13 cellular contexts compared by ENCODE assay signal in genomic region chr20:8678098-8678776, GRCh38.
"Had no signal": no experiment of that assay in that cellular context is flagged by ENCODE, and none has a peak within 500 bp of the region (broad histone marks: within the 10 kb centered on the region; RNA-seq: fewer than 3 reads in every experiment).

No MANE protein-coding gene starts in this region.

- ATAC-seq: lower lobe of right lung; right lobe of liver; stimulated activated naive CD8-positive, alpha-beta T cell treated with anti-CD3 and anti-CD28 coated beads, Interleukin-15, amount 100 ng/mL, for 72 hours had no signal

- H3K27me3 ChIP-seq: breast epithelium, right lobe of liver, upper lobe of left lung had no signal

- H3K4me3 ChIP-seq: breast epithelium, lower lobe of right lung, right lobe of liver, upper lobe of left lung had no signal

- H3K36me3 ChIP-seq: breast epithelium, lower lobe of right lung, right lobe of liver, upper lobe of left lung had no signal

- H3K9me3 ChIP-seq: lower lobe of right lung, upper lobe of left lung had no signal

- DNase-seq: activated B cell treated with CpG ODN at 0.5 μM for 24 hours; activated CD4-positive, alpha-beta T cell treated with anti-CD3 and anti-CD28 coated beads, Interleukin-2, amount 10 ng/mL, durations not matched to agents 7 days and 5 days; activated CD8-positive, alpha-beta memory T cell treated with anti-CD3 and anti-CD28 coated beads, Interleukin-2, amount 50 U/mL, for 48 hours; activated naive CD8-positive, alpha-beta T cell treated with anti-CD3 and anti-CD28 coated beads for 36 hours; aorta; immature natural killer cell; lower lobe of right lung; nucleus accumbens; right lobe of liver; stimulated activated naive CD8-positive, alpha-beta T cell treated with anti-CD3 and anti-CD28 coated beads, Interleukin-15, amount 100 ng/mL, for 72 hours; SW 1271; upper lobe of left lung had no signal

- H3K27ac ChIP-seq: breast epithelium, lower lobe of right lung, right lobe of liver, upper lobe of left lung had no signal

- H3K4me1 ChIP-seq: breast epithelium, lower lobe of right lung, right lobe of liver, upper lobe of left lung had no signal
